In genomic region chr2:37982147-37982582, GRCh38 we compare ENCODE assay signal across 8 cellular contexts. TPM values are rescaled to one million over a fixed set of nuclear protein-coding genes. Genes with fewer than 3 reads are reported as not detected.
DNase-seq lines count a peak whose midpoint lies in the region; ATAC-seq and TF ChIP-seq lines count a peak whose summit lies in the region.

No MANE protein-coding gene starts in this region.

- no peak overlapping the region for H3K4me3 ChIP-seq in hepatocyte
- peak overlapping the region in 3 of 4 donors; percentile 20 to 23 (median 22) for H3K4me3 ChIP-seq in sigmoid colon

- H4K20me1 ChIP-seq in hepatocyte (ENCODE audit: insufficient read depth, poor library complexity, severe bottlenecking) = no peaks in the 10 kb centered on the region

- H3K27me3 ChIP-seq in hepatocyte = no peaks in the 10 kb centered on the region
- no peaks in the 10 kb centered on the region for H3K27me3 ChIP-seq in sigmoid colon

- peak; percentile 77 for TF ChIP-seq RAD21 in Ishikawa (IDR thresholded peaks at IDR 0.05; ENCODE audit: low read depth)

- DNase-seq in DMS79 (lab: John Stamatoyannopoulos, UW) = peak; percentile 22
- peak; percentile 48 for DNase-seq in amniotic epithelial cell (ENCODE audit: low read depth)
- peak; percentile 68 for DNase-seq in hepatocyte (ENCODE audit: low spot score)
- DNase-seq in sigmoid colon = peak; percentile 78

- WGBS in hepatocyte (ENCODE audit: low lambda C conversion rate, missing lambda C conversion rate) = 16% methylated on average over 3 of the region's 3 CpGs
- WGBS in sigmoid colon, 2 donors = 17 to 18% methylated on average over 3 of the region's 3 CpGs

- H3K9me3 ChIP-seq in hepatocyte (ENCODE audit: low read depth) = no peaks in the 10 kb centered on the region
- H3K9me3 ChIP-seq in sigmoid colon = no peaks in the 10 kb centered on the region

- no peak overlapping the region for H3K27ac ChIP-seq in hepatocyte
- no peak overlapping the region for H3K27ac ChIP-seq in sigmoid colon

- H3K79me2 ChIP-seq in hepatocyte = no peaks in the 10 kb centered on the region

- peak; percentile 88 for TF ChIP-seq CTCF in hepatocyte (IDR thresholded peaks at IDR 0.05; ENCODE audit: poor library complexity)
- TF ChIP-seq CTCF in sigmoid colon (IDR thresholded peaks at IDR 0.05) = peak; percentile 59 to 88 (median 80)

- H3K4me1 ChIP-seq in hepatocyte (ENCODE audit: insufficient read depth) (no peaks in the 10 kb centered on the region), sigmoid colon (peaks cover 0 to 5% (median 2%) of the 10 kb centered on the region in 4 donors)

- peak overlapping the region; percentile 21 for H2AFZ ChIP-seq in hepatocyte

- ATAC-seq in SK-N-SH treated with all-trans-retinoic acid at 6 μM for 48 hours = peak; percentile 69
- ATAC-seq in GM21825 (IDR thresholded peaks at IDR 0.05; ENCODE audit: unreplicated experiment) = no peak
- ATAC-seq in GM21515 (IDR thresholded peaks at IDR 0.05; ENCODE audit: unreplicated experiment) = no peak

- intact Hi-C loops in sigmoid colon (cut with DNase I) = loop anchor here (1.0 to 5.0 kb wide), 2 partner anchors 95 to 292 kb away; partner anchors contain the start of gene CYP1B1

- TF ChIP-seq EP300 in Ishikawa (IDR thresholded peaks at IDR 0.05; ENCODE audit: borderline replicate concordance) = no peak
- no peak for TF ChIP-seq EP300 in sigmoid colon (IDR thresholded peaks at IDR 0.05)

- H3K36me3 ChIP-seq in hepatocyte (replicated peaks; ENCODE audit: insufficient read depth, low read depth) = no peaks in the 10 kb centered on the region
- no peaks in the 10 kb centered on the region for H3K36me3 ChIP-seq in sigmoid colon

- no peak for TF ChIP-seq POLR2A in sigmoid colon (IDR thresholded peaks at IDR 0.05)

- H3K9me2 ChIP-seq in hepatocyte (replicated peaks; ENCODE audit: insufficient read depth) = no peaks in the 10 kb centered on the region

- H3K4me2 ChIP-seq in hepatocyte = peak overlapping the region; percentile 75

TF ChIP-seq in Ishikawa, 13 proteins besides CTCF, POLR2A, EP300 and RAD21:
- TF ChIP-seq FOXM1 (IDR thresholded peaks at IDR 0.05; ENCODE audit: borderline replicate concordance, low read depth) (no peak), TCF12 (IDR thresholded peaks at IDR 0.05; ENCODE audit: low read depth) (no peak), USF1 (IDR thresholded peaks at IDR 0.05) (no peak), ZBTB7A (IDR thresholded peaks at IDR 0.05; ENCODE audit: low read depth) (no peak), EGR1 (IDR thresholded peaks at IDR 0.05) (no peak), TAF1 (IDR thresholded peaks at IDR 0.05; ENCODE audit: low read depth) (no peak), NFIC (IDR thresholded peaks at IDR 0.05) (no peak), CREB1 (IDR thresholded peaks at IDR 0.05; ENCODE audit: low read depth) (no peak), CEBPB (IDR thresholded peaks at IDR 0.05) (no peak), REST (IDR thresholded peaks at IDR 0.05; ENCODE audit: low read depth) (no peak), YY1 (IDR thresholded peaks at IDR 0.05; ENCODE audit: low read depth) (no peak), TEAD4 (IDR thresholded peaks at IDR 0.05) (no peak)
- TF ChIP-seq, protein P1, sequence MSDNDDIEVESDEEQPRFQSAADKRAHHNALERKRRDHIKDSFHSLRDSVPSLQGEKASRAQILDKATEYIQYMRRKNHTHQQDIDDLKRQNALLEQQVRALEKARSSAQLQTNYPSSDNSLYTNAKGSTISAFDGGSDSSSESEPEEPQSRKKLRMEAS (IDR thresholded peaks at IDR 0.05) = no peak

TF ChIP-seq in SK-N-SH treated with all-trans-retinoic acid at 6 μM for 48 hours, 23 proteins besides CTCF, POLR2A, EP300 and RAD21:
- TF ChIP-seq ESRRG (CRISPR knock-in tag; IDR thresholded peaks at IDR 0.05) = no peak
- TF ChIP-seq, protein P2, sequence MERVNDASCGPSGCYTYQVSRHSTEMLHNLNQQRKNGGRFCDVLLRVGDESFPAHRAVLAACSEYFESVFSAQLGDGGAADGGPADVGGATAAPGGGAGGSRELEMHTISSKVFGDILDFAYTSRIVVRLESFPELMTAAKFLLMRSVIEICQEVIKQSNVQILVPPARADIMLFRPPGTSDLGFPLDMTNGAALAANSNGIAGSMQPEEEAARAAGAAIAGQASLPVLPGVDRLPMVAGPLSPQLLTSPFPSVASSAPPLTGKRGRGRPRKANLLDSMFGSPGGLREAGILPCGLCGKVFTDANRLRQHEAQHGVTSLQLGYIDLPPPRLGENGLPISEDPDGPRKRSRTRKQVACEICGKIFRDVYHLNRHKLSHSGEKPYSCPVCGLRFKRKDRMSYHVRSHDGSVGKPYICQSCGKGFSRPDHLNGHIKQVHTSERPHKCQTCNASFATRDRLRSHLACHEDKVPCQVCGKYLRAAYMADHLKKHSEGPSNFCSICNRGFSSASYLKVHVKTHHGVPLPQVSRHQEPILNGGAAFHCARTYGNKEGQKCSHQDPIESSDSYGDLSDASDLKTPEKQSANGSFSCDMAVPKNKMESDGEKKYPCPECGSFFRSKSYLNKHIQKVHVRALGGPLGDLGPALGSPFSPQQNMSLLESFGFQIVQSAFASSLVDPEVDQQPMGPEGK (CRISPR knock-in tag; IDR thresholded peaks at IDR 0.05; ENCODE audit: borderline replicate concordance) = 0 out of 2 replicates have a peak, but pooled peaks have one; percentile 44
- TF ChIP-seq RARB (CRISPR knock-in tag; IDR thresholded peaks at IDR 0.05) = no peak
- no peak for TF ChIP-seq ZFP3 (CRISPR knock-in tag; IDR thresholded peaks at IDR 0.05)
- TF ChIP-seq ZFP30 (CRISPR knock-in tag; IDR thresholded peaks at IDR 0.05) = no peak
- no peak for TF ChIP-seq TOX (CRISPR knock-in tag; IDR thresholded peaks at IDR 0.05; ENCODE audit: borderline replicate concordance)
- no peak for TF ChIP-seq BACH2 (CRISPR knock-in tag; IDR thresholded peaks at IDR 0.05; ENCODE audit: borderline replicate concordance)
- 0 out of 2 replicates have a peak, but pooled peaks have one; percentile 18 for TF ChIP-seq ISL1 (CRISPR knock-in tag; IDR thresholded peaks at IDR 0.05)
- TF ChIP-seq ZNF70 (CRISPR knock-in tag; IDR thresholded peaks at IDR 0.05) = no peak
- TF ChIP-seq ZC3H10 (CRISPR knock-in tag; IDR thresholded peaks at IDR 0.05) = no peak
- TF ChIP-seq CSDC2 (CRISPR knock-in tag; IDR thresholded peaks at IDR 0.05) = no peak
- TF ChIP-seq PPARA (CRISPR knock-in tag; IDR thresholded peaks at IDR 0.05; ENCODE audit: borderline replicate concordance) = no peak
- no peak for TF ChIP-seq ZNF565 (CRISPR knock-in tag; conservative IDR thresholded peaks at IDR 0.05; ENCODE audit: low read depth)

RNA-seq across cellular contexts. Expression of gene RMDN2, which starts 57.1 kb away (rescaled TPM):
- 14.6 and 16.5 TPM in 2 replicates for total RNA-seq in hepatocyte
- 7.8 and 9.3 TPM in 2 replicates for polyA plus RNA-seq in hepatocyte
- total RNA-seq in sigmoid colon = 10 to 100 TPM in 2 of 4 donors, 1 to 10 TPM in 2; 4.5 to 13.0 (median 9.6) TPM
- polyA plus RNA-seq in sigmoid colon = 10 to 100 TPM in 1 of 3 donors, 1 to 10 TPM in 2; 4.2 to 15.6 (median 8.3) TPM

Comparison
In these comparisons a context has a peak if more than half of its experiments do, and no peak if none do; other contexts are left out.
1. DNase-seq: peak in every context shown above with its lines; median percentile 78 in sigmoid colon; 68 in hepatocyte; 48 in amniotic epithelial cell; 22 in DMS79.